Comparison of ENCODE assay signal across 8 cellular contexts in genomic region chr14:75522919-75523318, GRCh38. TPM values are rescaled to one million over a fixed set of nuclear protein-coding genes. Genes with fewer than 3 reads are reported as not detected.
DNase-seq lines count a peak whose midpoint lies in the region; ATAC-seq, FAIRE-seq and TF ChIP-seq lines count a peak whose summit lies in the region.

No MANE protein-coding gene starts in this region.

- no TSS peak for BruUV-seq in HepG2 (replicated peaks; lab: Mats Ljungman, UMichigan)

- H3K36me3 ChIP-seq in liver (ENCODE audit: control insufficient read depth in 4 of 4, insufficient read depth in 3 of 4, low read depth in 1 of 4, low read length in 3 of 4), result no peaks in the 10 kb centered on the region
- no peaks in the 10 kb centered on the region for H3K36me3 ChIP-seq in HepG2 (replicated peaks in 1 of 2; ENCODE audit: control insufficient read depth in 1 of 2, insufficient read depth in 2 of 2, low read length in 2 of 2)
- no peaks in the 10 kb centered on the region for H3K36me3 ChIP-seq in urinary bladder (ENCODE audit: insufficient read depth)
- no peaks in the 10 kb centered on the region for H3K36me3 ChIP-seq in uterus

- no peak for FAIRE-seq in HepG2 (lab: Jason Lieb, UNC)

- no peak overlapping the region for H3K4me2 ChIP-seq in HepG2 (ENCODE audit: low read depth, low read length)

- no peaks in the 10 kb centered on the region for H4K20me1 ChIP-seq in HepG2 (ENCODE audit: insufficient read depth, low read length)

- no peak for TF ChIP-seq EP300 in HepG2 (IDR thresholded peaks at IDR 0.05; ENCODE audit: low read depth in 2 of 2, low read length in 2 of 2)
- TF ChIP-seq EP300 in HepG2 (CRISPR knock-in tag; IDR thresholded peaks at IDR 0.05; ENCODE audit: borderline replicate concordance), result no peak

- intact Hi-C loops in HepG2 (cut with micrococcal nuclease; ENCODE audit: unreplicated experiment), result no loop called here
- intact Hi-C loops in uterus (cut with DNase I; ENCODE audit: low total_unique reads), result no loop called here

- whole genome bisulfite sequencing in liver, result 65% methylated on average over 1 of the region's 1 CpG
- 94% methylated on average over 1 of the region's 1 CpG for WGBS in HepG2 (ENCODE audit: low lambda C conversion rate)
- WGBS in urinary bladder, result 73% methylated on average over 1 of the region's 1 CpG

- no peak overlapping the region for H3K27ac ChIP-seq in liver (ENCODE audit: low read depth in 1 of 2, low read length in 2 of 2)
- H3K27ac ChIP-seq in HepG2 (ENCODE audit: extremely low read length, insufficient read depth, low read length), result no peak overlapping the region
- H3K27ac ChIP-seq in urinary bladder (ENCODE audit: low read depth), result no peak overlapping the region
- H3K27ac ChIP-seq in uterus, result no peak overlapping the region

- peaks cover 54% of the 10 kb centered on the region for H3K36me3 Mint-ChIP-seq in activated CD4-positive, alpha-beta memory T cell treated with anti-CD3 and anti-CD28 coated beads, Interleukin-2, amount 10 ng/mL, durations not matched to agents 7 days and 5 days (ENCODE audit: low read depth)

- ATAC-seq in HepG2, result no peak

- CTCF ChIA-PET in HepG2 (lab: Yijun Ruan, JAX; ENCODE audit: low intra/inter-chr PET ratio, low total read pairs), result no interaction called here
- CTCF ChIA-PET in activated CD4-positive, alpha-beta memory T cell treated with anti-CD3 and anti-CD28 coated beads, Interleukin-2, amount 10 ng/mL, durations not matched to agents 7 days and 5 days (lab: Charles Lee), result interaction anchor here (0.9 to 5.8 kb wide), 11 partner anchors 11 to 189 kb away, joined by 3 to 42 read pairs (median 5); no protein-coding TSS in a partner anchor

- peak overlapping the region; percentile 94 for H3K27ac Mint-ChIP-seq in activated CD4-positive, alpha-beta memory T cell treated with anti-CD3 and anti-CD28 coated beads, Interleukin-2, amount 10 ng/mL, durations not matched to agents 7 days and 5 days

- TF ChIP-seq CTCF in liver (IDR thresholded peaks at IDR 0.05; ENCODE audit: low read depth, low read length, missing input control) (no peak), HepG2 (CRISPR knock-in tag; IDR thresholded peaks at IDR 0.05) (no peak), uterus (IDR thresholded peaks at IDR 0.05) (no peak)

- H3K9ac ChIP-seq in liver (ENCODE audit: low read depth in 1 of 2, low read length in 2 of 2) (peak overlapping the region in 1 of 2 donors; percentile 17), HepG2 (ENCODE audit: insufficient read depth, low read depth, low read length) (no peak overlapping the region)

- H3K9me3 ChIP-seq in liver (ENCODE audit: control insufficient read depth in 4 of 4, low read length in 3 of 4) (no peaks in the 10 kb centered on the region), HepG2 (ENCODE audit: low read length) (no peaks in the 10 kb centered on the region), mononuclear cell (ENCODE audit: low read depth, low read length) (no peaks in the 10 kb centered on the region), uterus (no peaks in the 10 kb centered on the region)

- H2AFZ ChIP-seq in HepG2 (ENCODE audit: low read length), result no peak overlapping the region

- peaks cover 0 to 5% (median 0%) of the 10 kb centered on the region in 4 donors for H3K4me1 ChIP-seq in liver (ENCODE audit: control insufficient read depth in 4 of 4, insufficient read depth in 4 of 4, low read length in 3 of 4)
- peaks cover 33% of the 10 kb centered on the region for H3K4me1 ChIP-seq in HepG2 (ENCODE audit: insufficient read depth, low read length)
- peaks cover 60% of the 10 kb centered on the region for H3K4me1 ChIP-seq in mononuclear cell (ENCODE audit: insufficient read depth, low read length)
- no peaks in the 10 kb centered on the region for H3K4me1 ChIP-seq in urinary bladder (ENCODE audit: insufficient read depth)
- no peaks in the 10 kb centered on the region for H3K4me1 ChIP-seq in uterus

- POLR2A ChIA-PET in HepG2 (lab: Yijun Ruan, JAX), result interaction anchor here (3.3 kb wide), 1 partner anchor 13 kb away, joined by 19 read pairs; no protein-coding TSS in a partner anchor
- POLR2A ChIA-PET in activated CD4-positive, alpha-beta memory T cell treated with anti-CD3 and anti-CD28 coated beads, Interleukin-2, amount 10 ng/mL, durations not matched to agents 7 days and 5 days (lab: Charles Lee), result interaction anchor here (0.7 to 12.2 kb wide), 18 partner anchors 9 to 396 kb away, joined by 3 to 172 read pairs (median 4); partner anchors contain the start of gene NEK9

- DNase-seq in HepG2 (ENCODE audit: low spot score) (no peak), NCI-H526 (lab: John Stamatoyannopoulos, UW) (no peak), uterus (no peak), NK-92 (lab: John Stamatoyannopoulos, UW; ENCODE audit: unreplicated experiment) (no peak)
- DNase-seq in activated CD4-positive, alpha-beta memory T cell treated with anti-CD3 and anti-CD28 coated beads, Interleukin-2, amount 10 ng/mL, durations not matched to agents 7 days and 5 days, result no peak

- peaks cover 70% of the 10 kb centered on the region for H3K4me1 Mint-ChIP-seq in activated CD4-positive, alpha-beta memory T cell treated with anti-CD3 and anti-CD28 coated beads, Interleukin-2, amount 10 ng/mL, durations not matched to agents 7 days and 5 days

- TF ChIP-seq RAD21 in liver (IDR thresholded peaks at IDR 0.05), result no peak
- no peak for TF ChIP-seq RAD21 in HepG2 (CRISPR knock-in tag; IDR thresholded peaks at IDR 0.05)

- no peaks in the 10 kb centered on the region for H3K9me3 Mint-ChIP-seq in activated CD4-positive, alpha-beta memory T cell treated with anti-CD3 and anti-CD28 coated beads, Interleukin-2, amount 10 ng/mL, durations not matched to agents 7 days and 5 days

- in situ Hi-C loops in HepG2 (cut with HindIII; ENCODE audit: extremely low pct_ligation_motif_present, low pct_unique_long_range_greater_than_20kb), result loop anchor here (5.0 kb wide), 1 partner anchor 39 kb away; no protein-coding TSS in a partner anchor

- H3K27me3 Mint-ChIP-seq in activated CD4-positive, alpha-beta memory T cell treated with anti-CD3 and anti-CD28 coated beads, Interleukin-2, amount 10 ng/mL, durations not matched to agents 7 days and 5 days, result no peaks in the 10 kb centered on the region

- no peaks in the 10 kb centered on the region for H3K79me2 ChIP-seq in HepG2 (ENCODE audit: insufficient read depth, low read length)

- peak overlapping the region; percentile 22 to 43 (median 24) for H3K4me3 ChIP-seq in liver (ENCODE audit: low read depth in 1 of 3, low read length in 3 of 3)
- no peak overlapping the region for H3K4me3 ChIP-seq in HepG2 (replicated peaks in 1 of 3; ENCODE audit: insufficient read depth in 1 of 3, low read depth in 2 of 3, low read length in 3 of 3)
- H3K4me3 ChIP-seq in mononuclear cell (ENCODE audit: low read length), result peak overlapping the region; percentile 48
- H3K4me3 ChIP-seq in urinary bladder (ENCODE audit: low read depth, low read length), result peak overlapping the region; percentile 42
- no peak overlapping the region for H3K4me3 ChIP-seq in uterus

- H3K27me3 ChIP-seq in liver (ENCODE audit: control insufficient read depth in 4 of 4, insufficient read depth in 4 of 4, low read length in 3 of 4) (no peaks in the 10 kb centered on the region), HepG2 (ENCODE audit: control insufficient read depth in 1 of 2, insufficient read depth in 2 of 2, low read length in 2 of 2) (peaks cover 0 to 2% of the 10 kb centered on the region in 2 experiments; a peak in 2 of 5 replicates), mononuclear cell (ENCODE audit: insufficient read depth, low read length) (no peaks in the 10 kb centered on the region), uterus (no peaks in the 10 kb centered on the region)

- peak overlapping the region; percentile 99 for H3K4me3 Mint-ChIP-seq in activated CD4-positive, alpha-beta memory T cell treated with anti-CD3 and anti-CD28 coated beads, Interleukin-2, amount 10 ng/mL, durations not matched to agents 7 days and 5 days

- no peak for TF ChIP-seq POLR2A in HepG2 (IDR thresholded peaks at IDR 0.05; ENCODE audit: insufficient read depth in 1 of 2, low read depth in 2 of 2, low read length in 2 of 2)
- TF ChIP-seq POLR2A in uterus (IDR thresholded peaks at IDR 0.05), result no peak

RNA-seq across cellular contexts. Expression of gene BATF, which starts 0.7 kb away (rescaled TPM):
- total RNA-seq in liver (1 to 10 TPM; 1.2 to 2.1 TPM), HepG2 (2016; rRNA removed; fragmentation: Illumina TruSeq; extraction: Trizol) (0.22 and 0.44 TPM in 2 replicates), mononuclear cell (7.7 TPM), urinary bladder (5.1 TPM), uterus (1 to 10 TPM in 2 of 4 donors, under 1 TPM in 1, not detected in 1; 0.28 to 6.4 (median 1.3) TPM)
- polyA plus RNA-seq in liver (under 1 TPM; 0.77 to 0.92 TPM), HepG2 (2011; rRNA removed) (0.37 and 0.88 TPM in 2 replicates), urinary bladder (8.9 TPM)
- 0.26 and 0.30 TPM in 2 replicates for total RNA-seq in HepG2 (2016; cell fraction: cytosol; rRNA removed; fragmentation: Illumina TruSeq; extraction: Trizol; ENCODE audit: low read depth)
- 0.19 TPM in 1 of 2 replicates, not detected in the other for total RNA-seq in HepG2 (2016; cell fraction: insoluble cytoplasmic fraction; rRNA removed; fragmentation: Illumina TruSeq; extraction: Trizol)
- 0.53 and 0.96 TPM in 2 replicates for total RNA-seq in HepG2 (2016; cell fraction: membrane; rRNA removed; fragmentation: Illumina TruSeq; extraction: Trizol)
- total RNA-seq in HepG2 (2016; cell fraction: nucleus; rRNA removed; fragmentation: Illumina TruSeq; extraction: Trizol), result not detected in 2 replicates
- 0.31 and 0.60 TPM in 2 replicates for polyA plus RNA-seq in HepG2 (2011; cell fraction: cytosol; rRNA removed)
- polyA plus RNA-seq in HepG2 (2011; cell fraction: nucleus; rRNA removed), result 0.48 TPM in 2 replicates
- polyA plus RNA-seq in HepG2 (2012), result 0.20 TPM in 1 of 2 replicates, not detected in the other
- 0.44 and 0.83 TPM in 2 replicates for polyA plus RNA-seq in HepG2 (2016; cell fraction: cytosol; fragmentation: Illumina TruSeq; extraction: Trizol; ENCODE audit: low read depth)
- polyA plus RNA-seq in HepG2 (2016; cell fraction: insoluble cytoplasmic fraction; fragmentation: Illumina TruSeq; extraction: Trizol; ENCODE audit: low read depth), result 0.41 TPM in 1 of 2 replicates, not detected in the other
- 0.79 and 0.93 TPM in 2 replicates for polyA plus RNA-seq in HepG2 (2016; cell fraction: membrane; fragmentation: Illumina TruSeq; extraction: Trizol; ENCODE audit: low read depth)
- not detected in 2 replicates for polyA plus RNA-seq in HepG2 (2016; cell fraction: nucleus; fragmentation: Illumina TruSeq; extraction: Trizol; ENCODE audit: insufficient read depth, low read depth)
- polyA minus RNA-seq in HepG2 (2011; rRNA and poly(A)+ RNA removed; ENCODE audit: low replicate concordance), result 0.70 TPM in 1 of 2 replicates, not detected in the other
- 0.69 TPM in 1 of 2 replicates, not detected in the other for polyA minus RNA-seq in HepG2 (2011; cell fraction: cytosol; rRNA and poly(A)+ RNA removed)
- polyA minus RNA-seq in HepG2 (2011; cell fraction: nucleus; rRNA and poly(A)+ RNA removed), result 0.62 TPM in 1 of 2 replicates, not detected in the other
- total RNA-seq in activated CD4-positive, alpha-beta memory T cell treated with anti-CD3 and anti-CD28 coated beads, Interleukin-2, amount 10 ng/mL, durations not matched to agents 7 days and 5 days, result 10 to 100 TPM; 63.0 to 66.1 TPM

RNA-seq across cellular contexts. Expression of gene FLVCR2, which starts 55.5 kb away (rescaled TPM):
- total RNA-seq in liver (10 to 100 TPM in 1 of 2 donors, 1 to 10 TPM in 1; 8.7 to 13.1 TPM), HepG2 (2016; rRNA removed; fragmentation: Illumina TruSeq; extraction: Trizol) (5.5 and 9.9 TPM in 2 replicates), mononuclear cell (5.8 TPM), urinary bladder (4.9 TPM), uterus (10 to 100 TPM in 1 of 4 donors, 1 to 10 TPM in 3; 2.3 to 15.0 (median 3.3) TPM)
- polyA plus RNA-seq in liver (10 to 100 TPM; 10.4 to 12.3 TPM), HepG2 (2011; rRNA removed) (10.5 and 10.8 TPM in 2 replicates), urinary bladder (3.6 TPM)
- 7.3 and 7.4 TPM in 2 replicates for total RNA-seq in HepG2 (2016; cell fraction: cytosol; rRNA removed; fragmentation: Illumina TruSeq; extraction: Trizol; ENCODE audit: low read depth)
- total RNA-seq in HepG2 (2016; cell fraction: insoluble cytoplasmic fraction; rRNA removed; fragmentation: Illumina TruSeq; extraction: Trizol), result 5.0 and 9.9 TPM in 2 replicates
- total RNA-seq in HepG2 (2016; cell fraction: membrane; rRNA removed; fragmentation: Illumina TruSeq; extraction: Trizol), result 4.0 TPM in 2 replicates
- 10.9 and 16.4 TPM in 2 replicates for total RNA-seq in HepG2 (2016; cell fraction: nucleus; rRNA removed; fragmentation: Illumina TruSeq; extraction: Trizol)
- 7.4 and 9.1 TPM in 2 replicates for polyA plus RNA-seq in HepG2 (2011; cell fraction: cytosol; rRNA removed)
- 8.0 and 8.1 TPM in 2 replicates for polyA plus RNA-seq in HepG2 (2011; cell fraction: nucleus; rRNA removed)
- polyA plus RNA-seq in HepG2 (2012), result 5.6 and 6.4 TPM in 2 replicates
- 0.65 and 1.3 TPM in 2 replicates for polyA plus RNA-seq in HepG2 (2016; cell fraction: cytosol; fragmentation: Illumina TruSeq; extraction: Trizol; ENCODE audit: low read depth)
- polyA plus RNA-seq in HepG2 (2016; cell fraction: insoluble cytoplasmic fraction; fragmentation: Illumina TruSeq; extraction: Trizol; ENCODE audit: low read depth), result 4.2 and 5.4 TPM in 2 replicates
- polyA plus RNA-seq in HepG2 (2016; cell fraction: membrane; fragmentation: Illumina TruSeq; extraction: Trizol; ENCODE audit: low read depth), result 1.6 and 1.8 TPM in 2 replicates
- polyA plus RNA-seq in HepG2 (2016; cell fraction: nucleus; fragmentation: Illumina TruSeq; extraction: Trizol; ENCODE audit: insufficient read depth, low read depth), result 10.5 and 14.8 TPM in 2 replicates
- 13.9 and 28.4 TPM in 2 replicates for polyA minus RNA-seq in HepG2 (2011; rRNA and poly(A)+ RNA removed; ENCODE audit: low replicate concordance)
- polyA minus RNA-seq in HepG2 (2011; cell fraction: cytosol; rRNA and poly(A)+ RNA removed), result 9.8 and 11.6 TPM in 2 replicates
- polyA minus RNA-seq in HepG2 (2011; cell fraction: nucleus; rRNA and poly(A)+ RNA removed), result 15.9 and 16.5 TPM in 2 replicates
- total RNA-seq in activated CD4-positive, alpha-beta memory T cell treated with anti-CD3 and anti-CD28 coated beads, Interleukin-2, amount 10 ng/mL, durations not matched to agents 7 days and 5 days, result 1 to 10 TPM; 1.3 to 3.0 TPM

Comparison
In these comparisons a context has a peak if more than half of its experiments do, and no peak if none do; other contexts are left out.
1. H3K4me3 ChIP-seq: peak in liver (3 of 3), mononuclear cell (single experiment) and urinary bladder (single experiment); none in HepG2 (0 of 3) and uterus (0 of 2).